9 cellular contexts compared by ENCODE assay signal in the genomic region with DNA sequence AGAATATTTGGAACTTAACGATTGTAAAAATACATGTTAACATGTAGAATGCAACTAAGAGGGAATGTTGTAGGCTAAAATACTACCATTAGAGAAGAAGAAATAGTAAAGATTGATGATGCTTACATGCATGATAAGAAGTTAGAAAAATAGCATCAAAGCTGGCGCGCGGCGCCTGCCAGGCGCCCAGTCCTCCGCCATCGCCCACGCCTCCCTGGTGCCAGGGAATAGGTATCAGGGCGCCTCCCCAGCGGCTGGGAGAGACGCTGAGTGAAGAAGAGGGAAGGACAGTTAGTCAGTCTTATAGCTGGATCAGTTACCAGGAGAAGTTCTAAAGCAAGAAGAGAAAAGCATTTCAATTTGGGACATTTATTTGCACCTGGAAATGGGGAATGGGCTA. TPM values are rescaled to one million over a fixed set of nuclear protein-coding genes. Genes with fewer than 3 reads are reported as not detected.
"Had no signal": no experiment of that assay in that cellular context is flagged by ENCODE, and none has a peak within 500 bp of the region (broad histone marks: within the 10 kb centered on the region; RNA-seq: fewer than 3 reads in every experiment).

No MANE protein-coding gene starts in this region.

- H3K4me1 Mint-ChIP-seq: IgD-negative memory B cell had no signal

- ATAC-seq: HepG2, K562 had no signal

- H3K9me3 Mint-ChIP-seq: IgD-negative memory B cell had no signal

- H3K27ac ChIP-seq: HL-60 had no signal

- FAIRE-seq: HepG2, HTR-8/SVneo, K562 had no signal

- H3K4me3 Mint-ChIP-seq: IgD-negative memory B cell had no signal

- H3K27ac Mint-ChIP-seq: IgD-negative memory B cell had no signal

- H3K4me3 ChIP-seq: K562 had no signal

- DNase-seq: IMR-90, KBM-7, KG1 had no signal

RNA-seq across cellular contexts. Expression of a gene that starts 36.0 kb away (rescaled TPM):
- total RNA-seq: HepG2, HT1080, IMR-90, K562 had no signal
- polyA plus RNA-seq: IMR-90, K562 had no signal
